Comparison of ENCODE assay signal across 22 cellular contexts in genomic region chr14:92302481-92302880, GRCh38. TPM values are rescaled to one million over a fixed set of nuclear protein-coding genes. Genes with fewer than 3 reads are reported as not detected.
DNase-seq lines count a peak whose midpoint lies in the region; ATAC-seq and TF ChIP-seq lines count a peak whose summit lies in the region.
"Had no signal": no experiment of that assay in that cellular context is flagged by ENCODE, and none has a peak within 500 bp of the region (broad histone marks: within the 10 kb centered on the region; RNA-seq: fewer than 3 reads in every experiment).

No MANE protein-coding gene starts in this region.

- 0 out of 2 replicates have a peak, but pooled peaks cover 15% of the 10 kb centered on the region for H3K9me2 ChIP-seq in GM23338 (ENCODE audit: insufficient read depth)

- H3K27me3 Mint-ChIP-seq in GM23338 (ENCODE audit: insufficient read depth, low read depth, poor library complexity) = no peaks in the 10 kb centered on the region

- no peak overlapping the region for H3K27ac Mint-ChIP-seq in GM23338
- H3K27ac Mint-ChIP-seq: CD4-positive, alpha-beta T cell had no signal

- peaks cover 30% of the 10 kb centered on the region for H3K27me3 ChIP-seq in left ventricle myocardium inferior (ENCODE audit: low read depth)
- H3K27me3 ChIP-seq in GM23338 (ENCODE audit: insufficient read depth) = no peaks in the 10 kb centered on the region
- H3K27me3 ChIP-seq in heart right ventricle = peaks cover 0 to 26% (median 15%) of the 10 kb centered on the region in 7 donors
- H3K27me3 ChIP-seq in uterus = peaks cover 0 to 5% of the 10 kb centered on the region in 2 donors

- H3K79me2 ChIP-seq in GM23338 (replicated peaks; ENCODE audit: insufficient read depth) = no peaks in the 10 kb centered on the region

- H3K9me3 Mint-ChIP-seq in GM23338 = no peaks in the 10 kb centered on the region
- H3K9me3 Mint-ChIP-seq: CD4-positive, alpha-beta T cell had no signal

- TF ChIP-seq POLR2A in uterus (IDR thresholded peaks at IDR 0.05) = no peak

- no peak for TF ChIP-seq CTCF in left ventricle myocardium inferior (IDR thresholded peaks at IDR 0.05; ENCODE audit: borderline replicate concordance)
- TF ChIP-seq CTCF in GM23338 (conservative IDR thresholded peaks at IDR 0.05; ENCODE audit: low read depth in 2 of 2) = no peak
- no peak for TF ChIP-seq CTCF in heart right ventricle (IDR thresholded peaks at IDR 0.05)
- no peak for TF ChIP-seq CTCF in uterus (IDR thresholded peaks at IDR 0.05)

- DNase-seq in Right ventricle myocardium inferior (ENCODE audit: missing footprints) (no peak), left ventricle myocardium inferior (no peak), GM23338 (ENCODE audit: low spot score) (no peak), heart right ventricle (peak in 1 of 2 donors; percentile 32), myocyte (ENCODE audit: low read depth) (peak; percentile 7), amniotic stem cell (lab: John Stamatoyannopoulos, UW) (no peak), uterus (no peak)
- DNase-seq: AML-193; Caco-2; CD4-positive, alpha-beta T cell; DMS153; DMS79; GDM1; GM23248; HCEC 1CT; IMR-90 had no signal

- no peaks in the 10 kb centered on the region for H3F3A ChIP-seq in GM23338 (replicated peaks; ENCODE audit: low read depth)

- no peak overlapping the region for H3K4me2 ChIP-seq in GM23338
- H3K4me2 ChIP-seq: A549 had no signal

- ATAC-seq in Right ventricle myocardium inferior = peak; percentile 70
- no peak for ATAC-seq in GM23338
- peak in 7 of 8 donors; percentile 58 to 90 (median 70) for ATAC-seq in heart right ventricle
- no peak for ATAC-seq in HG02759 (IDR thresholded peaks at IDR 0.05; ENCODE audit: unreplicated experiment)
- ATAC-seq: A549 had no signal

- peaks cover 9% of the 10 kb centered on the region for H3K4me1 ChIP-seq in left ventricle myocardium inferior
- H3K4me1 ChIP-seq in GM23338 (ENCODE audit: insufficient read depth) = no peaks in the 10 kb centered on the region
- peaks cover 0 to 9% (median 0%) of the 10 kb centered on the region in 9 donors for H3K4me1 ChIP-seq in heart right ventricle
- H3K4me1 ChIP-seq in uterus = no peaks in the 10 kb centered on the region
- H3K4me1 ChIP-seq: A549, Caco-2 had no signal

- H3K27ac ChIP-seq in left ventricle myocardium inferior (replicated peaks) (no peak overlapping the region), GM23338 (ENCODE audit: low read depth) (no peak overlapping the region), heart right ventricle (no peak overlapping the region), uterus (no peak overlapping the region)
- H3K27ac ChIP-seq: 22Rv1, A549, C4-2B, GM23248 had no signal

- H3K36me3 Mint-ChIP-seq in GM23338 (ENCODE audit: low read depth) = no peaks in the 10 kb centered on the region

- H4K20me1 ChIP-seq in GM23338 (replicated peaks; ENCODE audit: insufficient read depth) = no peaks in the 10 kb centered on the region

- H3K4me3 ChIP-seq in left ventricle myocardium inferior (no peak overlapping the region), GM23338 (no peak overlapping the region), heart right ventricle (no peak overlapping the region), uterus (no peak overlapping the region)
- H3K4me3 ChIP-seq: A549, GM23248 had no signal

- H3K4me1 Mint-ChIP-seq in GM23338 = no peaks in the 10 kb centered on the region

- H2AFZ ChIP-seq in GM23338 = 0 out of 2 replicates have a peak overlapping the region, but pooled peaks have one; percentile 38
- H2AFZ ChIP-seq: GM23248 had no signal

- intact Hi-C loops in Right ventricle myocardium inferior (cut with DNase I) (no loop called here), left ventricle myocardium inferior (cut with micrococcal nuclease) (no loop called here), heart right ventricle (cut with DNase I) (no loop called here), uterus (cut with DNase I; ENCODE audit: low total_unique reads) (no loop called here)

- H3K9me3 ChIP-seq in left ventricle myocardium inferior (replicated peaks) (no peaks in the 10 kb centered on the region), heart right ventricle (no peaks in the 10 kb centered on the region), uterus (no peaks in the 10 kb centered on the region)
- H3K9me3 ChIP-seq: A549, Caco-2 had no signal

- WGBS in heart right ventricle, 2 donors = 29 to 32% methylated on average over 5 of the region's 5 CpGs

- H3K4me3 Mint-ChIP-seq in GM23338 = no peak overlapping the region
- H3K4me3 Mint-ChIP-seq: CD4-positive, alpha-beta T cell had no signal

- H3K36me3 ChIP-seq in left ventricle myocardium inferior = no peaks in the 10 kb centered on the region
- no peaks in the 10 kb centered on the region for H3K36me3 ChIP-seq in GM23338 (ENCODE audit: insufficient read depth)
- no peaks in the 10 kb centered on the region for H3K36me3 ChIP-seq in heart right ventricle
- H3K36me3 ChIP-seq in uterus = no peaks in the 10 kb centered on the region

TF ChIP-seq in GM23338, 12 proteins besides CTCF, POLR2A, EP300 and RAD21:
- TF ChIP-seq EZH2phosphoT487 (IDR thresholded peaks at IDR 0.05; ENCODE audit: unreplicated experiment) (no peak), ZNF114 (CRISPR knock-in tag; IDR thresholded peaks at IDR 0.05) (no peak), STAT1 (IDR thresholded peaks at IDR 0.05; ENCODE audit: unreplicated experiment) (no peak), ZNF331 (CRISPR knock-in tag; IDR thresholded peaks at IDR 0.05; ENCODE audit: low read depth) (no peak), ETS1 (IDR thresholded peaks at IDR 0.05) (no peak)

RNA-seq across cellular contexts. Expression of gene SLC24A4, which starts 20.5 kb away (rescaled TPM):
- total RNA-seq in Right ventricle myocardium inferior (0.49 TPM), left ventricle myocardium inferior (0.36 TPM), heart right ventricle (under 1 TPM; 0.08 to 0.74 (median 0.26) TPM), myocyte (not detected in 2 replicates), uterus (under 1 TPM in 2 of 4 donors, not detected in 2; 0.35 to 0.49 TPM)
- total RNA-seq in GM23338 (2014; rRNA removed; shearing (Covaris generic)) = 0.38 and 0.39 TPM in 2 replicates
- polyA plus RNA-seq in GM23338 (2016; fragmentation: Nextera tagmentation; extraction: Ambion mirVana) (0.06 and 0.30 TPM in 2 replicates), heart right ventricle (under 1 TPM; 0.09 to 0.29 TPM)
- polyA plus RNA-seq in myocyte (2012) = not detected
- total RNA-seq: Caco-2, Daoy, GM23248, IMR-90 had no signal
- polyA plus RNA-seq: BJ, GM23248, IMR-90 had no signal

Comparison
In these comparisons a context has a peak if more than half of its experiments do, and no peak if none do; other contexts are left out.
1. ATAC-seq: peak in Right ventricle myocardium inferior (single experiment) and heart right ventricle (7 of 8); none in GM23338 (single experiment) and HG02759 (single experiment).